18 cellular contexts compared by ENCODE assay signal in genomic region chr5:176741566-176742211, GRCh38.
DNase-seq lines count a peak whose midpoint lies in the region; ATAC-seq and TF ChIP-seq lines count a peak whose summit lies in the region.
"Had no signal": no experiment of that assay in that cellular context is flagged by ENCODE, and none has a peak within 500 bp of the region (broad histone marks: within the 10 kb centered on the region; RNA-seq: fewer than 3 reads in every experiment).

No MANE protein-coding gene starts in this region.

- POLR2A ChIA-PET in IMR-90 (lab: Charles Lee; ENCODE audit: unreplicated experiment) = no interaction called here

- no peaks in the 10 kb centered on the region for H3K4me1 ChIP-seq in IMR-90 (ENCODE audit: control insufficient read depth, insufficient read depth, low read length)
- H3K4me1 ChIP-seq in spleen = peaks cover 0 to 37% (median 19%) of the 10 kb centered on the region in 6 donors
- H3K4me1 ChIP-seq in lower lobe of right lung = peaks cover 7% of the 10 kb centered on the region

- intact Hi-C loops in IMR-90 (cut with micrococcal nuclease) (no loop called here), spleen (cut with DNase I; ENCODE audit: low total_unique reads) (no loop called here), lower lobe of right lung (cut with DNase I) (no loop called here)

- CTCF ChIA-PET in IMR-90 (lab: Yijun Ruan, JAX) = no interaction called here

- in situ Hi-C loops in IMR-90 (cut with MboI; ENCODE audit: low sequenced_read_pairs) = no loop called here

- H2AK9ac ChIP-seq in IMR-90 (replicated peaks; ENCODE audit: low read depth, low read length, poor library complexity) = peak overlapping the region; percentile 3

- H3K4me3 ChIP-seq in GM12865 (ENCODE audit: low read depth, low read length) (no peak overlapping the region), IMR-90 (ENCODE audit: insufficient read depth, low read depth, low read length) (no peak overlapping the region), spleen (no peak overlapping the region), lower lobe of right lung (no peak overlapping the region)
- H3K4me3 ChIP-seq: cardiac muscle cell, mucosa of descending colon had no signal

- H4K91ac ChIP-seq in IMR-90 (ENCODE audit: insufficient read depth, low read depth, low read length) = no peak overlapping the region

- H3K9me3 ChIP-seq in IMR-90 (ENCODE audit: control insufficient read depth, insufficient read depth, low read length) (peaks cover 2% of the 10 kb centered on the region; the same call in 1 of the 2 replicates), spleen (no peaks in the 10 kb centered on the region), lower lobe of right lung (no peaks in the 10 kb centered on the region)
- H3K9me3 ChIP-seq: mucosa of descending colon had no signal

- H2BK5ac ChIP-seq in IMR-90 (ENCODE audit: low read depth, low read length, poor library complexity, severe bottlenecking) = no peak overlapping the region

- peaks cover 90% of the 10 kb centered on the region for H3K27me3 ChIP-seq in IMR-90 (ENCODE audit: control insufficient read depth, insufficient read depth, low read length)
- peaks cover 0 to 100% (median 69%) of the 10 kb centered on the region in 7 donors for H3K27me3 ChIP-seq in spleen (replicated peaks in 1 of 7)
- H3K27me3 ChIP-seq in lower lobe of right lung (ENCODE audit: low read depth) = peaks cover 92% of the 10 kb centered on the region

- no peak for TF ChIP-seq CTCF in GM12865 (IDR thresholded peaks at IDR 0.05; ENCODE audit: insufficient read depth, low read depth, low read length, missing control alignments)
- TF ChIP-seq CTCF in IMR-90 (conservative IDR thresholded peaks at IDR 0.05; ENCODE audit: low read depth, low read length) = no peak
- no peak for TF ChIP-seq CTCF in endothelial cell (IDR thresholded peaks at IDR 0.05; ENCODE audit: unreplicated experiment)
- no peak for TF ChIP-seq CTCF in spleen (IDR thresholded peaks at IDR 0.05 in 8 of 11, conservative IDR thresholded peaks at IDR 0.05 in 3 of 11)
- TF ChIP-seq CTCF in lower lobe of right lung (IDR thresholded peaks at IDR 0.05) = no peak

- no peak overlapping the region for H3K4me3 Mint-ChIP-seq in endothelial cell (ENCODE audit: unreplicated experiment)
- H3K4me3 Mint-ChIP-seq: activated naive CD8-positive, alpha-beta T cell treated with anti-CD3 and anti-CD28 coated beads, Interleukin-2, amount 50 U/mL, for 24 hours had no signal

- H2BK20ac ChIP-seq in IMR-90 (ENCODE audit: low read depth, low read length) = no peak overlapping the region

- H3K4me1 Mint-ChIP-seq in endothelial cell (ENCODE audit: unreplicated experiment) = peaks cover 27% of the 10 kb centered on the region

- ATAC-seq in IMR-90 (ENCODE audit: low read depth) = no peak
- ATAC-seq in GM19397 (IDR thresholded peaks at IDR 0.05; ENCODE audit: unreplicated experiment) = no peak
- ATAC-seq in GM19351 (IDR thresholded peaks at IDR 0.05; ENCODE audit: unreplicated experiment) = no peak
- no peak for ATAC-seq in lower lobe of right lung
- ATAC-seq: activated naive CD8-positive, alpha-beta T cell treated with anti-CD3 and anti-CD28 coated beads, Interleukin-2, amount 50 U/mL, for 24 hours; mucosa of descending colon; PC-3 had no signal

- BruUV-seq in IMR-90 (replicated peaks; lab: Mats Ljungman, UMichigan) = no TSS peak

- peaks cover 3% of the 10 kb centered on the region; the same call in 1 of the 2 replicates for H4K20me1 ChIP-seq in IMR-90 (ENCODE audit: insufficient read depth, low read length)

- peaks cover 23% of the 10 kb centered on the region for H3K27me3 Mint-ChIP-seq in endothelial cell (ENCODE audit: unreplicated experiment)

- H4K8ac ChIP-seq in IMR-90 (ENCODE audit: low read depth in 2 of 2, low read length in 2 of 2) = no peak overlapping the region

- H3K23ac ChIP-seq in IMR-90 (ENCODE audit: low read depth, low read length) = no peak overlapping the region

- no peaks in the 10 kb centered on the region for H3K9me1 ChIP-seq in IMR-90 (ENCODE audit: insufficient read depth, low read length)

- H3K27ac ChIP-seq in IMR-90 (ENCODE audit: insufficient read depth, low read length) (no peak overlapping the region), spleen (no peak overlapping the region), lower lobe of right lung (no peak overlapping the region)
- H3K27ac ChIP-seq: cardiac muscle cell had no signal

- H3K36me3 ChIP-seq in IMR-90 (ENCODE audit: control insufficient read depth, insufficient read depth, low read length) (no peaks in the 10 kb centered on the region), spleen (no peaks in the 10 kb centered on the region), lower lobe of right lung (no peaks in the 10 kb centered on the region)
- H3K36me3 ChIP-seq: cardiac muscle cell had no signal

- no peak overlapping the region for H3K4me2 ChIP-seq in IMR-90 (ENCODE audit: low read depth, low read length)

- peak; percentile 13 for DNase-seq in GM12865 (ENCODE audit: low read depth)
- no peak for DNase-seq in IMR-90
- peak; percentile 3 for DNase-seq in endothelial cell (ENCODE audit: low spot score)
- peak; percentile 25 for DNase-seq in spleen
- no peak for DNase-seq in lower lobe of right lung
- DNase-seq: activated CD4-positive, alpha-beta T cell treated with anti-CD3 and anti-CD28 coated beads for 4 hours; activated naive CD8-positive, alpha-beta T cell treated with anti-CD3 and anti-CD28 coated beads, Interleukin-2, amount 50 U/mL, for 24 hours; GDM1; hypothalamus; mucosa of descending colon; NCI-H1417; NCI-H2171; NCI-H774; PC-3; stimulated activated CD4-positive, alpha-beta T cell treated with anti-CD3 and anti-CD28 coated beads, Interleukin-4, amount 100 ng/mL, for 4 hours had no signal

- no peak overlapping the region for H3K27ac Mint-ChIP-seq in endothelial cell (ENCODE audit: unreplicated experiment)
- H3K27ac Mint-ChIP-seq: activated naive CD8-positive, alpha-beta T cell treated with anti-CD3 and anti-CD28 coated beads, Interleukin-2, amount 50 U/mL, for 24 hours had no signal

- no peak overlapping the region for H2BK120ac ChIP-seq in IMR-90 (ENCODE audit: low read depth, low read length)

- no peaks in the 10 kb centered on the region for H3K79me1 ChIP-seq in IMR-90 (ENCODE audit: low read depth in 1 of 2, low read length in 2 of 2)

- dilution Hi-C loops in IMR-90 (cut with HindIII; ENCODE audit: low sequenced_read_pairs, unreplicated experiment) = no loop called here

- H2BK15ac ChIP-seq in IMR-90 (ENCODE audit: low read depth, low read length) = no peak overlapping the region

- H3K18ac ChIP-seq in IMR-90 (ENCODE audit: low read depth, low read length) = no peak overlapping the region

- TF ChIP-seq POLR2A in IMR-90 (IDR thresholded peaks at IDR 0.05; ENCODE audit: low read depth, low read length) (no peak), spleen (IDR thresholded peaks at IDR 0.05) (no peak)

- no peak overlapping the region for H2AK5ac ChIP-seq in IMR-90 (ENCODE audit: low read depth, low read length)

- no peak overlapping the region for H3K56ac ChIP-seq in IMR-90 (ENCODE audit: extremely low read depth, insufficient read depth, low read length)

- H2AFZ ChIP-seq in IMR-90 (replicated peaks; ENCODE audit: low read length, poor library complexity) = no peak overlapping the region

- WGBS in IMR-90 (ENCODE audit: extremely low coverage in 2 of 2, insufficient read length in 1 of 2), 2 experiments = 17% methylated on average over 2 of the region's 11 CpGs; no CpG with 5 or more reads in 1 of the 2 experiments
- WGBS in spleen, 5 donors = 62 to 72% (median 70%) methylated on average over 9 to 11 of the region's 11 CpGs

- TF ChIP-seq RAD21 in IMR-90 (IDR thresholded peaks at IDR 0.05; ENCODE audit: low read length) = no peak

- H3K14ac ChIP-seq in IMR-90 (replicated peaks; ENCODE audit: low read depth, low read length) = no peak overlapping the region

- H4K5ac ChIP-seq in IMR-90 (ENCODE audit: low read depth, low read length) = no peak overlapping the region

- H3K36me3 Mint-ChIP-seq in endothelial cell (ENCODE audit: low read depth, unreplicated experiment) = peaks cover 8% of the 10 kb centered on the region

- no peak overlapping the region for H3K4ac ChIP-seq in IMR-90 (ENCODE audit: low read depth, low read length)

- H3K9me3 Mint-ChIP-seq in endothelial cell (ENCODE audit: unreplicated experiment) = no peaks in the 10 kb centered on the region
- H3K9me3 Mint-ChIP-seq: activated naive CD8-positive, alpha-beta T cell treated with anti-CD3 and anti-CD28 coated beads, Interleukin-2, amount 50 U/mL, for 24 hours had no signal

- no peak overlapping the region for H3K9ac ChIP-seq in IMR-90 (ENCODE audit: low read depth, low read length)

TF ChIP-seq in IMR-90, 13 proteins besides CTCF, POLR2A, EP300 and RAD21:
- no peak for TF ChIP-seq MAFK (IDR thresholded peaks at IDR 0.05; ENCODE audit: low read depth, low read length)

Comparison
In these comparisons a context has a peak if more than half of its experiments do, and no peak if none do; other contexts are left out.
1. DNase-seq: peak in GM12865 (single experiment), endothelial cell (single experiment) and spleen (single experiment); none in IMR-90 (single experiment) and lower lobe of right lung (single experiment).